In genomic region chr19:49809155-49809986, GRCh38 we compare ENCODE assay signal across 8 cellular contexts. TPM values are rescaled to one million over a fixed set of nuclear protein-coding genes. Genes with fewer than 3 reads are reported as not detected.
DNase-seq lines count a peak whose midpoint lies in the region; ATAC-seq and TF ChIP-seq lines count a peak whose summit lies in the region.

No MANE protein-coding gene starts in this region.

- no peak for TF ChIP-seq CTCF in neural crest cell (conservative IDR thresholded peaks at IDR 0.05)
- TF ChIP-seq CTCF in type B pancreatic cell (conservative IDR thresholded peaks at IDR 0.05) = no peak

- H3K4me1 Mint-ChIP-seq in neural crest cell (peaks cover 41% of the 10 kb centered on the region), type B pancreatic cell (ENCODE audit: unreplicated experiment) (peaks cover 24% of the 10 kb centered on the region)

- H3K27me3 Mint-ChIP-seq in neural crest cell (ENCODE audit: low read depth) (no peaks in the 10 kb centered on the region), type B pancreatic cell (no peaks in the 10 kb centered on the region)

- H3K27ac Mint-ChIP-seq in neural crest cell (ENCODE audit: unreplicated experiment) (peak overlapping the region; percentile 87), type B pancreatic cell (peak overlapping the region; percentile 85)

- no peaks in the 10 kb centered on the region for H3K9me3 Mint-ChIP-seq in neural crest cell
- no peaks in the 10 kb centered on the region for H3K9me3 Mint-ChIP-seq in type B pancreatic cell

- DNase-seq in DMS79 treated with DMSO at 0.1 percent for 48 hours (lab: John Stamatoyannopoulos, UW) = peak; percentile 60
- peak; percentile 71 for DNase-seq in NCI-H69 (lab: John Stamatoyannopoulos, UW)
- peak; percentile 30 for DNase-seq in activated T-helper 9 cell treated with anti-CD3 and anti-CD28 coated beads, Interleukin-2, amount 50 U/mL, for 16 hours (ENCODE audit: low read depth)
- peak; percentile 22 for DNase-seq in foreskin melanocyte
- DNase-seq in neural crest cell (ENCODE audit: low read depth, low spot score) = peak; percentile 47
- no peak for DNase-seq in type B pancreatic cell (ENCODE audit: extremely low spot score, unreplicated experiment)
- no peak for DNase-seq in SIG-M5 (lab: John Stamatoyannopoulos, UW)

- H3K36me3 Mint-ChIP-seq in neural crest cell (ENCODE audit: low read depth) (peaks cover 5% of the 10 kb centered on the region), type B pancreatic cell (peaks cover 9% of the 10 kb centered on the region)

- no peak for ATAC-seq in HG02610 (IDR thresholded peaks at IDR 0.05; ENCODE audit: unreplicated experiment)

- H3K4me3 Mint-ChIP-seq in neural crest cell (peak overlapping the region; percentile 98), type B pancreatic cell (peak overlapping the region; percentile 92)

RNA-seq across cellular contexts. Expression of gene FUZ, which starts 3.7 kb away (rescaled TPM):
- total RNA-seq in neural crest cell = 37.5 and 38.0 TPM in 2 replicates
- 26.8 and 29.3 TPM in 2 replicates for total RNA-seq in type B pancreatic cell (ENCODE audit: low replicate concordance)

RNA-seq across cellular contexts. Expression of gene MED25, which starts 8.7 kb away (rescaled TPM):
- 80.8 and 85.4 TPM in 2 replicates for total RNA-seq in neural crest cell
- 88.5 and 88.9 TPM in 2 replicates for total RNA-seq in type B pancreatic cell (ENCODE audit: low replicate concordance)

RNA-seq across cellular contexts. Expression of gene PTOV1, which starts 41.6 kb away (rescaled TPM):
- total RNA-seq in neural crest cell = 453 and 466 TPM in 2 replicates
- 248 and 388 TPM in 2 replicates for total RNA-seq in type B pancreatic cell (ENCODE audit: low replicate concordance)

RNA-seq across cellular contexts. Expression of gene AP2A1, which starts 42.6 kb away (rescaled TPM):
- total RNA-seq in neural crest cell (96.7 and 102 TPM in 2 replicates), type B pancreatic cell (ENCODE audit: low replicate concordance) (75.2 and 82.9 TPM in 2 replicates)

RNA-seq across cellular contexts. Expression of gene TSKS, which starts 46.3 kb away (rescaled TPM):
- total RNA-seq in neural crest cell (not detected in 2 replicates), type B pancreatic cell (ENCODE audit: low replicate concordance) (not detected in 2 replicates)

Comparison
In these comparisons a context has a peak if more than half of its experiments do, and no peak if none do; other contexts are left out.
1. DNase-seq: peak in DMS79 treated with DMSO at 0.1 percent for 48 hours (single experiment), NCI-H69 (single experiment), activated T-helper 9 cell treated with anti-CD3 and anti-CD28 coated beads, Interleukin-2, amount 50 U/mL, for 16 hours (single experiment), foreskin melanocyte (single experiment) and neural crest cell (single experiment); none in type B pancreatic cell (single experiment) and SIG-M5 (single experiment).